ENCODE assay signal across 22 cellular contexts in the genomic region with DNA sequence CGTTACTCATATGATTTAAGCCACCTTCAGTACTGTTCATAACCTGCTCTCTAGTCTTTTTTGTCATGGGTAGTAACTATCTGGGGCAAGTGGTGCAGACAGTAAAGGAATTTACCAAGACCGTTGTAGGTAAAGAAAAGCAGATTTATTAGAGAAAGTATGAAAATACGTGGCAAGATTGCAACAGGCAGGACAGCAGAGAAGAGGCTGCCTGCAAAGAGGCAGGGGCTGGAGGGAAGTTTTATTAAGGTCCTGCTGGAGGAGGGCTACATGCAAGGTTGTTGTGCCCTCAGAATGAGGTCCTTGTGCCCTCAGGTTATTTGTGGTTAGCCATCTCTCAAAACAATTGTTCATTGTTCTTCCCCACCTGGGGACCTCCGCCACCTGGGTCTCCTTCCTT.
DNase-seq lines count a peak whose midpoint lies in the region; ATAC-seq and TF ChIP-seq lines count a peak whose summit lies in the region.
"Had no signal": no experiment of that assay in that cellular context is flagged by ENCODE, and none has a peak within 500 bp of the region (broad histone marks: within the 10 kb centered on the region; RNA-seq: fewer than 3 reads in every experiment).

No MANE protein-coding gene starts in this region.

- no peaks in the 10 kb centered on the region for H3K36me3 Mint-ChIP-seq in Calu3 (ENCODE audit: insufficient read depth, unreplicated experiment)
- no peaks in the 10 kb centered on the region for H3K36me3 Mint-ChIP-seq in glutamatergic neuron (ENCODE audit: unreplicated experiment)
- H3K36me3 Mint-ChIP-seq in nephron (ENCODE audit: low read depth): peaks cover 3% of the 10 kb centered on the region
- no peaks in the 10 kb centered on the region for H3K36me3 Mint-ChIP-seq in T-helper 17 cell (ENCODE audit: low read depth)
- H3K36me3 Mint-ChIP-seq: CD14-positive monocyte had no signal

- H3K27me3 Mint-ChIP-seq in Calu3 (ENCODE audit: unreplicated experiment): no peaks in the 10 kb centered on the region
- no peaks in the 10 kb centered on the region for H3K27me3 Mint-ChIP-seq in glutamatergic neuron (ENCODE audit: unreplicated experiment)
- peaks cover 3% of the 10 kb centered on the region for H3K27me3 Mint-ChIP-seq in nephron (ENCODE audit: low read depth)
- H3K27me3 Mint-ChIP-seq in T-helper 17 cell: no peaks in the 10 kb centered on the region
- H3K27me3 Mint-ChIP-seq: CD4-positive, alpha-beta T cell; CD8-positive, alpha-beta memory T cell had no signal

- no peaks in the 10 kb centered on the region for H3K36me3 ChIP-seq in HEK293 (ENCODE audit: control insufficient read depth in 2 of 2, insufficient read depth in 1 of 2, low read length in 2 of 2)
- H3K36me3 ChIP-seq in vagina: no peaks in the 10 kb centered on the region
- H3K36me3 ChIP-seq: BE2C; BLaER1 treated with 17β-estradiol and CSF1 and Interleukin-3, amounts not matched to agents 10 nM and 100 nM; HAP-1 had no signal

- H3K4me1 Mint-ChIP-seq in Calu3 (ENCODE audit: low read depth, unreplicated experiment) (peaks cover 37% of the 10 kb centered on the region), glutamatergic neuron (ENCODE audit: low read depth, unreplicated experiment) (peaks cover 15% of the 10 kb centered on the region), nephron (peaks cover 43% of the 10 kb centered on the region), T-helper 17 cell (no peaks in the 10 kb centered on the region)
- H3K4me1 Mint-ChIP-seq: CD14-positive monocyte; CD8-positive, alpha-beta memory T cell had no signal

- no peak overlapping the region for H3K27ac ChIP-seq in HEK293 (ENCODE audit: extremely low read depth, low read depth, low read length)
- H3K27ac ChIP-seq in vagina: no peak overlapping the region
- H3K27ac ChIP-seq: A549; BLaER1 treated with 17β-estradiol and CSF1 and Interleukin-3, amounts not matched to agents 10 nM and 100 nM had no signal

- DNase-seq in Calu3 (peak; percentile 3), glutamatergic neuron (no peak), NCI-H146 (lab: John Stamatoyannopoulos, UW) (no peak), T-helper 17 cell (no peak), vagina (ENCODE audit: extremely low spot score in 2 of 2) (no peak)
- DNase-seq: 8988T; ACHN; AML-193; BE2C; CD4-positive, alpha-beta T cell; CD8-positive, alpha-beta memory T cell; DMS53; DND-41; GF-D8; GOT3 had no signal

- intact Hi-C loops in Calu3 (cut with micrococcal nuclease; ENCODE audit: unreplicated experiment) (no loop called here), vagina (cut with DNase I) (no loop called here)

- POLR2A ChIA-PET in HEK293 (lab: Yijun Ruan, JAX): no interaction called here

- H3K4me3 Mint-ChIP-seq in Calu3 (ENCODE audit: low read depth, unreplicated experiment) (no peak overlapping the region), glutamatergic neuron (ENCODE audit: unreplicated experiment) (no peak overlapping the region), nephron (no peak overlapping the region), T-helper 17 cell (no peak overlapping the region)
- H3K4me3 Mint-ChIP-seq: CD14-positive monocyte; CD4-positive, alpha-beta T cell; CD8-positive, alpha-beta memory T cell had no signal

- ATAC-seq in T-helper 17 cell: no peak
- no peak for ATAC-seq in HG03432 (IDR thresholded peaks at IDR 0.05; ENCODE audit: unreplicated experiment)
- ATAC-seq: A549 had no signal

- no peak for TF ChIP-seq POLR2A in vagina (IDR thresholded peaks at IDR 0.05)

- TF ChIP-seq CTCF in Calu3 (IDR thresholded peaks at IDR 0.05; ENCODE audit: unreplicated experiment) (no peak), HEK293 (tag by site-specific recombination; IDR thresholded peaks at IDR 0.05) (no peak), glutamatergic neuron (IDR thresholded peaks at IDR 0.05; ENCODE audit: partially characterized antibody, unreplicated experiment) (no peak), nephron (IDR thresholded peaks at IDR 0.05; ENCODE audit: unreplicated experiment in 3 of 3) (no peak), vagina (IDR thresholded peaks at IDR 0.05) (no peak)

- CTCF ChIA-PET in Calu3 (lab: Charles Lee) (interaction anchor here (0.6 kb wide), 1 partner anchor 445 kb away, joined by 6 read pairs; no protein-coding TSS in a partner anchor), HEK293 (lab: Yijun Ruan, JAX) (interaction anchor here (1.0 kb wide), 1 partner anchor 418 kb away, joined by 4 read pairs; no protein-coding TSS in a partner anchor)

- H3K27ac Mint-ChIP-seq in Calu3 (ENCODE audit: unreplicated experiment) (no peak overlapping the region), glutamatergic neuron (ENCODE audit: unreplicated experiment) (peak overlapping the region; percentile 46), nephron (peak overlapping the region; percentile 80 to 84 (median 81)), T-helper 17 cell (no peak overlapping the region)
- H3K27ac Mint-ChIP-seq: CD14-positive monocyte; CD4-positive, alpha-beta T cell had no signal

- BruUV-seq in Calu3 (replicated peaks; lab: Mats Ljungman, UMichigan): no TSS peak

- H3K4me1 ChIP-seq in HEK293 (ENCODE audit: control insufficient read depth, insufficient read depth, low read length) (no peaks in the 10 kb centered on the region), vagina (no peaks in the 10 kb centered on the region)
- H3K4me1 ChIP-seq: A549; BE2C; BLaER1 treated with 17β-estradiol and CSF1 and Interleukin-3, amounts not matched to agents 10 nM and 100 nM; HAP-1 had no signal

- H3K9me3 Mint-ChIP-seq in Calu3 (ENCODE audit: low read depth, unreplicated experiment) (peaks cover 3% of the 10 kb centered on the region), glutamatergic neuron (ENCODE audit: unreplicated experiment) (peaks cover 9% of the 10 kb centered on the region), nephron (peaks cover 8% of the 10 kb centered on the region)

- no peak overlapping the region for H3K4me3 ChIP-seq in HEK293 (ENCODE audit: low read depth, low read length)
- no peak overlapping the region for H3K4me3 ChIP-seq in vagina
- H3K4me3 ChIP-seq: A549; BLaER1 treated with 17β-estradiol and CSF1 and Interleukin-3, amounts not matched to agents 10 nM and 100 nM; HAP-1 had no signal

- no peaks in the 10 kb centered on the region for H3K9me3 ChIP-seq in HEK293 (ENCODE audit: control insufficient read depth, insufficient read depth, low read depth, low read length)
- no peaks in the 10 kb centered on the region for H3K9me3 ChIP-seq in T-helper 17 cell (ENCODE audit: control insufficient read depth, low read length, poor library complexity, severe bottlenecking)
- no peaks in the 10 kb centered on the region for H3K9me3 ChIP-seq in vagina
- H3K9me3 ChIP-seq: A549; BE2C; BLaER1 treated with 17β-estradiol and CSF1 and Interleukin-3, amounts not matched to agents 10 nM and 100 nM; HAP-1 had no signal

- H3K27me3 ChIP-seq in vagina: no peaks in the 10 kb centered on the region
- H3K27me3 ChIP-seq: BE2C; BLaER1 treated with 17β-estradiol and CSF1 and Interleukin-3, amounts not matched to agents 10 nM and 100 nM had no signal

TF ChIP-seq in HEK293, 187 proteins besides CTCF, POLR2A, EP300 and RAD21:
- TF ChIP-seq SETDB1 (IDR thresholded peaks at IDR 0.05; ENCODE audit: insufficient read length, low read length) (peak; percentile 94), ZNF792 (tag by site-specific recombination; IDR thresholded peaks at IDR 0.05) (no peak)
TF ChIP-seq in HEK293: peak in this region for 1.

Comparison
In these comparisons a context has a peak if more than half of its experiments do, and no peak if none do; other contexts are left out.
1. H3K27ac Mint-ChIP-seq: peak in glutamatergic neuron (single experiment) and nephron (3 of 3); none in Calu3 (single experiment) and T-helper 17 cell (single experiment).